In the genomic region with DNA sequence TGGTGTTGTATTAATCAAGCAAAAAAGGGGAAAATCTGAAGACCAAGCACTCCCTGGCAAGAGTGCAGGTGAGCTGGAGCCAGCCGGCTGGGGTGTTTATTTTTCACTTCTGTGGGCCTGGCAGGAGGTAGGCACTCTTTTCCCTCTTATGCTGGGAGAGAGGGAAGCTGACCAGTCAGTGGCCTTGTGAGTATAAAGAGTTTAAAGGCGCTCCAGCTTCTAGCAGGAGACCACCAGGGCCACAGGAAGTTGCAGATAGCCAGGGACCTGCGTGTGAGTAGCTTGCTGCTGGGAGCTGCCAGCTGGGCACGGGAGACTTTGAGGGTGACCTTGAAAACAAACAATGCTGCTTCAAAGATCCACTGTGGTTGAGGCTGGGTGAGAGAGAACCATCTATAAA, we compare ENCODE assay signal across 18 cellular contexts.
DNase-seq lines count a peak whose midpoint lies in the region; ATAC-seq, FAIRE-seq and TF ChIP-seq lines count a peak whose summit lies in the region.
"Had no signal": no experiment of that assay in that cellular context is flagged by ENCODE, and none has a peak within 500 bp of the region (broad histone marks: within the 10 kb centered on the region; RNA-seq: fewer than 3 reads in every experiment).

No MANE protein-coding gene starts in this region.

- H3K27ac Mint-ChIP-seq in brain: peak overlapping the region in 3 of 5 experiments; percentile 23 to 79 (median 71)
- H3K27ac Mint-ChIP-seq in stimulated activated effector memory CD8-positive, alpha-beta T cell treated with anti-CD3 and anti-CD28 coated beads, Interleukin-12 subunit alpha, Interleukin-12 subunit beta, amount 100 ng/mL, for 72 hours: peak overlapping the region; percentile 21
- H3K27ac Mint-ChIP-seq: activated CD8-positive, alpha-beta T cell treated with anti-CD3 and anti-CD28 coated beads for 36 hours; CD14-positive monocyte had no signal

- H3K9me3 Mint-ChIP-seq in brain: no peaks in the 10 kb centered on the region
- H3K9me3 Mint-ChIP-seq in stimulated activated effector memory CD8-positive, alpha-beta T cell treated with anti-CD3 and anti-CD28 coated beads, Interleukin-12 subunit alpha, Interleukin-12 subunit beta, amount 100 ng/mL, for 72 hours: no peaks in the 10 kb centered on the region
- H3K9me3 Mint-ChIP-seq: activated CD8-positive, alpha-beta T cell treated with anti-CD3 and anti-CD28 coated beads for 36 hours; CD14-positive monocyte had no signal

- no peaks in the 10 kb centered on the region for H3K36me3 Mint-ChIP-seq in brain
- H3K36me3 Mint-ChIP-seq in stimulated activated effector memory CD8-positive, alpha-beta T cell treated with anti-CD3 and anti-CD28 coated beads, Interleukin-12 subunit alpha, Interleukin-12 subunit beta, amount 100 ng/mL, for 72 hours: no peaks in the 10 kb centered on the region
- H3K36me3 Mint-ChIP-seq: CD14-positive monocyte had no signal

- peaks cover 7% of the 10 kb centered on the region for H3K27me3 Mint-ChIP-seq in brain
- H3K27me3 Mint-ChIP-seq: activated CD8-positive, alpha-beta T cell treated with anti-CD3 and anti-CD28 coated beads for 36 hours had no signal

- TF ChIP-seq CTCF in brain (conservative IDR thresholded peaks at IDR 0.05): no peak

- peaks cover 36% of the 10 kb centered on the region for H3K4me1 Mint-ChIP-seq in brain
- H3K4me1 Mint-ChIP-seq in stimulated activated effector memory CD8-positive, alpha-beta T cell treated with anti-CD3 and anti-CD28 coated beads, Interleukin-12 subunit alpha, Interleukin-12 subunit beta, amount 100 ng/mL, for 72 hours: peaks cover 31% of the 10 kb centered on the region
- H3K4me1 Mint-ChIP-seq: CD14-positive monocyte had no signal

- peak in 2 of 3 experiments; percentile 66 to 83 for DNase-seq in NCI-H1417 (lab: John Stamatoyannopoulos, UW)
- DNase-seq in NCI-H1417 treated with DMSO at 0.1 percent for 48 hours (lab: John Stamatoyannopoulos, UW): no peak
- peak; percentile 38 for DNase-seq in NCI-H510A (lab: John Stamatoyannopoulos, UW)
- no peak for DNase-seq in stimulated activated effector memory CD8-positive, alpha-beta T cell treated with anti-CD3 and anti-CD28 coated beads, Interleukin-12 subunit alpha, Interleukin-12 subunit beta, amount 100 ng/mL, for 72 hours (ENCODE audit: low spot score in 2 of 2)
- no peak for DNase-seq in AML-193 (lab: John Stamatoyannopoulos, UW)
- DNase-seq in AG08395 (ENCODE audit: low spot score): no peak
- no peak for DNase-seq in urothelium cell line (ENCODE audit: low spot score)
- DNase-seq: 8988T; activated CD8-positive, alpha-beta T cell treated with anti-CD3 and anti-CD28 coated beads for 36 hours; cortex of kidney; NCI-H2171; sigmoid colon; stimulated activated CD4-positive, alpha-beta T cell treated with anti-CD3 and anti-CD28 coated beads, Interleukin-4, amount 100 ng/mL, for 1 hour; stimulated activated CD8-positive, alpha-beta memory T cell treated with anti-CD3 and anti-CD28 coated beads, Interleukin-4, amount 100 ng/mL, for 48 hours had no signal

- ATAC-seq in stimulated activated effector memory CD8-positive, alpha-beta T cell treated with anti-CD3 and anti-CD28 coated beads, Interleukin-12 subunit alpha, Interleukin-12 subunit beta, amount 100 ng/mL, for 72 hours: no peak
- ATAC-seq: activated CD8-positive, alpha-beta T cell treated with anti-CD3 and anti-CD28 coated beads for 36 hours had no signal

- FAIRE-seq in urothelium cell line (lab: Jason Lieb, UNC): no peak
- FAIRE-seq: GM12891, H1 had no signal

- no peak overlapping the region for H3K4me3 Mint-ChIP-seq in brain
- no peak overlapping the region for H3K4me3 Mint-ChIP-seq in stimulated activated effector memory CD8-positive, alpha-beta T cell treated with anti-CD3 and anti-CD28 coated beads, Interleukin-12 subunit alpha, Interleukin-12 subunit beta, amount 100 ng/mL, for 72 hours
- H3K4me3 Mint-ChIP-seq: activated CD8-positive, alpha-beta T cell treated with anti-CD3 and anti-CD28 coated beads for 36 hours; CD14-positive monocyte had no signal

Comparison
In these comparisons a context has a peak if more than half of its experiments do, and no peak if none do; other contexts are left out.
1. DNase-seq: peak in NCI-H1417 (2 of 3) and NCI-H510A (single experiment); none in NCI-H1417 treated with DMSO at 0.1 percent for 48 hours (single experiment), stimulated activated effector memory CD8-positive, alpha-beta T cell treated with anti-CD3 and anti-CD28 coated beads, Interleukin-12 subunit alpha, Interleukin-12 subunit beta, amount 100 ng/mL, for 72 hours (0 of 2), AML-193 (0 of 2), AG08395 (single experiment) and urothelium cell line (single experiment).